In genomic region chr3:72328755-72329154, GRCh38 we compare ENCODE assay signal across 1 cellular context.
TF ChIP-seq lines count a peak whose summit lies in the region.

No MANE protein-coding gene starts in this region.

TF ChIP-seq in GM23338, 12 proteins besides CTCF, POLR2A, EP300 and RAD21 (continued from another document):
- TF ChIP-seq ZNF462 (CRISPR knock-in tag; IDR thresholded peaks at IDR 0.05) = no peak
TF ChIP-seq in GM23338: peak in this region for 0.
